1 cellular context compared by ENCODE assay signal in genomic region chr17:79074650-79075432, GRCh38.
TF ChIP-seq lines count a peak whose summit lies in the region.

TSS of gene ENGASE (plus strand) at chr17:79074824. CDS start at chr17:79074945, 121 bp downstream.

TF ChIP-seq in K562, 482 proteins besides CTCF, POLR2A, EP300 and RAD21 (continued from another document and continues in another):
- TF ChIP-seq RNF219 (CRISPR knock-in tag; IDR thresholded peaks at IDR 0.05): no peak
- TF ChIP-seq IRF9 (tag; IDR thresholded peaks at IDR 0.05): no peak
- no peak for TF ChIP-seq MECOM (CRISPR knock-in tag; IDR thresholded peaks at IDR 0.05)
- TF ChIP-seq ZNF277 (CRISPR knock-in tag; IDR thresholded peaks at IDR 0.05; ENCODE audit: borderline replicate concordance): no peak
- no peak for TF ChIP-seq RBM34 (IDR thresholded peaks at IDR 0.05; ENCODE audit: borderline replicate concordance, insufficient read depth, low read length)
- peak; percentile 64 for TF ChIP-seq ZNF592 (IDR thresholded peaks at IDR 0.05)
- TF ChIP-seq UBTF (IDR thresholded peaks at IDR 0.05; ENCODE audit: borderline replicate concordance in 1 of 2, low read depth in 2 of 2, low read length in 2 of 2): 0 out of 4 replicates have a peak, but pooled peaks of 1 of the 2 experiments have one; percentile 27
- no peak for TF ChIP-seq FOXJ2 (tag; IDR thresholded peaks at IDR 0.05)
- TF ChIP-seq CUX1 (CRISPR knock-in tag; IDR thresholded peaks at IDR 0.05): no peak
- peak; percentile 93 for TF ChIP-seq TAF1 (IDR thresholded peaks at IDR 0.05; ENCODE audit: control insufficient read depth, extremely low read depth, insufficient read depth, low read length, severe bottlenecking)
- TF ChIP-seq ZNF134 (CRISPR knock-in tag; conservative IDR thresholded peaks at IDR 0.05): no peak
- 0 out of 2 replicates have a peak, but pooled peaks have one; percentile 6 for TF ChIP-seq NFIC (IDR thresholded peaks at IDR 0.05)
- TF ChIP-seq KLF16 (IDR thresholded peaks at IDR 0.05): no peak
- 0 out of 2 replicates have a peak, but pooled peaks have one; percentile 38 for TF ChIP-seq ZBTB33 (CRISPR knock-in tag; IDR thresholded peaks at IDR 0.05)
- TF ChIP-seq ATF7 (IDR thresholded peaks at IDR 0.05): peak; percentile 52; the same call in 1 of the 2 replicates
- TF ChIP-seq FOXP4 (CRISPR knock-in tag; IDR thresholded peaks at IDR 0.05; ENCODE audit: borderline replicate concordance): no peak
- peak; percentile 74; the same call in 1 of the 2 replicates for TF ChIP-seq GATAD2B (IDR thresholded peaks at IDR 0.05; ENCODE audit: borderline replicate concordance)
- TF ChIP-seq POLR3G (IDR thresholded peaks at IDR 0.05; ENCODE audit: extremely low read depth, insufficient read length, insufficient replicate concordance): no peak
- TF ChIP-seq XRCC4 (IDR thresholded peaks at IDR 0.05; ENCODE audit: extremely low read depth, insufficient read depth, insufficient read length): no peak
- TF ChIP-seq ZBTB49 (CRISPR knock-in tag; IDR thresholded peaks at IDR 0.05; ENCODE audit: borderline replicate concordance): no peak
- TF ChIP-seq EWSR1 (IDR thresholded peaks at IDR 0.05; ENCODE audit: borderline replicate concordance, low read depth, partially characterized antibody): no peak
- TF ChIP-seq SMAD3 (CRISPR knock-in tag; conservative IDR thresholded peaks at IDR 0.05): no peak
- peak; percentile 21 for TF ChIP-seq FIP1L1 (IDR thresholded peaks at IDR 0.05; ENCODE audit: low read depth, low read length, poor library complexity, severe bottlenecking)
